24 cellular contexts compared by ENCODE assay signal in the genomic region with DNA sequence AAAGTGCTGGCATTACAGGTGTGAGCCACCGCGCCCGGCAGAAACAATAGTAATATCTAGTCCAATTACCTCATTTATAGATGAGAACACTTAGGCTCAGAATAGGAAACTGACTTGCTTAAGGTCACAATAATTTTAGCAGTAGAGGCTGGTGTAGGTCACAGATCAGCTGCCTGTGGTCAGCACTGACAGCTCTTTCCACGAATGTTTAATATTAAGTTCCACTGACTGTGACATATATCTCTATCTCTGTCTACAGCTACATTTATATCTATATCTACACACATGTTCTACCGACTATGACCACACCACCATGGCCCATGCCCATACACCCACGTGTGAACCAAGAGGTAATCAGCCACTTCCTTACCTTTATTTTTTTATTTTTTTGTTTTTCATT.
"Had no signal": no experiment of that assay in that cellular context is flagged by ENCODE, and none has a peak within 500 bp of the region (broad histone marks: within the 10 kb centered on the region; RNA-seq: fewer than 3 reads in every experiment).

No MANE protein-coding gene starts in this region.

- H3K4me3 ChIP-seq: adrenal gland, body of pancreas, cardiac muscle cell, colonic mucosa, left ventricle myocardium inferior, lung, thoracic aorta had no signal

- H3K4me3 Mint-ChIP-seq: activated CD4-positive, alpha-beta memory T cell treated with anti-CD3 and anti-CD28 coated beads, Interleukin-2, amount 10 ng/mL, durations not matched to agents 7 days and 5 days; activated CD4-positive, alpha-beta T cell treated with anti-CD3 and anti-CD28 coated beads, Interleukin-2, amount 10 ng/mL, durations not matched to agents 7 days and 5 days; activated T-cell treated with anti-CD3 and anti-CD28 coated beads, Interleukin-2, amount 50 U/mL, for 72 hours; nephron progenitor cell had no signal

- H3K27me3 ChIP-seq: adrenal gland, body of pancreas, cardiac muscle cell, colonic mucosa had no signal

- ATAC-seq: activated naive CD4-positive, alpha-beta T cell treated with anti-CD3 and anti-CD28 coated beads, Interleukin-2, amount 50 U/mL, for 72 hours; activated T-cell treated with anti-CD3 and anti-CD28 coated beads, Interleukin-2, amount 50 U/mL, for 72 hours; body of pancreas had no signal

- H3K36me3 Mint-ChIP-seq: activated naive CD4-positive, alpha-beta T cell treated with anti-CD3 and anti-CD28 coated beads, Interleukin-2, amount 50 U/mL, for 72 hours had no signal

- H3K27ac ChIP-seq: adrenal gland, body of pancreas, cardiac muscle cell, colonic mucosa, left ventricle myocardium inferior, neutrophil, thoracic aorta had no signal

- H3K27ac Mint-ChIP-seq: activated CD4-positive, alpha-beta memory T cell treated with anti-CD3 and anti-CD28 coated beads, Interleukin-2, amount 10 ng/mL, durations not matched to agents 7 days and 5 days; activated CD4-positive, alpha-beta T cell treated with anti-CD3 and anti-CD28 coated beads, Interleukin-2, amount 10 ng/mL, durations not matched to agents 7 days and 5 days; activated naive CD4-positive, alpha-beta T cell treated with anti-CD3 and anti-CD28 coated beads, Interleukin-2, amount 50 U/mL, for 72 hours; activated T-cell treated with anti-CD3 and anti-CD28 coated beads, Interleukin-2, amount 50 U/mL, for 72 hours; progenitor cell of endocrine pancreas had no signal

- DNase-seq: activated CD4-positive, alpha-beta memory T cell treated with anti-CD3 and anti-CD28 coated beads, Interleukin-2, amount 10 ng/mL, durations not matched to agents 7 days and 5 days; activated CD4-positive, alpha-beta T cell treated with anti-CD3 and anti-CD28 coated beads for 1 hour; activated CD4-positive, alpha-beta T cell treated with anti-CD3 and anti-CD28 coated beads, Interleukin-2, amount 10 ng/mL, durations not matched to agents 7 days and 5 days; activated naive CD4-positive, alpha-beta T cell; activated T-cell treated with anti-CD3 and anti-CD28 coated beads for 4 hours; activated T-cell treated with anti-CD3 and anti-CD28 coated beads, Interleukin-2, amount 50 U/mL, for 72 hours; adrenal gland; aorta; body of pancreas; cerebellar nuclear complex; colonic mucosa; effector CD8-positive, alpha-beta T cell; islet precursor cell; left ventricle myocardium inferior; mesendoderm; nephron progenitor cell; stimulated activated naive CD4-positive, alpha-beta T cell treated with Interleukin-2 at 50 U/mL for 16 hours; trophoblast cell had no signal

- H3K4me1 Mint-ChIP-seq: activated CD4-positive, alpha-beta memory T cell treated with anti-CD3 and anti-CD28 coated beads, Interleukin-2, amount 10 ng/mL, durations not matched to agents 7 days and 5 days; activated CD4-positive, alpha-beta T cell treated with anti-CD3 and anti-CD28 coated beads, Interleukin-2, amount 10 ng/mL, durations not matched to agents 7 days and 5 days had no signal

- H3K9me3 Mint-ChIP-seq: activated CD4-positive, alpha-beta memory T cell treated with anti-CD3 and anti-CD28 coated beads, Interleukin-2, amount 10 ng/mL, durations not matched to agents 7 days and 5 days; activated CD4-positive, alpha-beta T cell treated with anti-CD3 and anti-CD28 coated beads, Interleukin-2, amount 10 ng/mL, durations not matched to agents 7 days and 5 days; activated naive CD4-positive, alpha-beta T cell treated with anti-CD3 and anti-CD28 coated beads, Interleukin-2, amount 50 U/mL, for 72 hours; activated T-cell treated with anti-CD3 and anti-CD28 coated beads, Interleukin-2, amount 50 U/mL, for 72 hours; nephron progenitor cell had no signal

- H3K36me3 ChIP-seq: adrenal gland, cardiac muscle cell, colonic mucosa, left ventricle myocardium inferior, neutrophil, thoracic aorta had no signal
